Comparison of ENCODE assay signal across 14 cellular contexts in genomic region chr1:5597991-5598823, GRCh38.
DNase-seq lines count a peak whose midpoint lies in the region; TF ChIP-seq lines count a peak whose summit lies in the region.
"Had no signal": no experiment of that assay in that cellular context is flagged by ENCODE, and none has a peak within 500 bp of the region (broad histone marks: within the 10 kb centered on the region; RNA-seq: fewer than 3 reads in every experiment).

No MANE protein-coding gene starts in this region.

- no peak overlapping the region for H3K9ac ChIP-seq in OCI-LY3 (ENCODE audit: low read length)

- H3K36me3 ChIP-seq in OCI-LY3 (replicated peaks; ENCODE audit: low read depth, low read length): no peaks in the 10 kb centered on the region

- H3K9me3 ChIP-seq in OCI-LY3 (ENCODE audit: insufficient read depth, low read length): no peaks in the 10 kb centered on the region

- H4K20me1 ChIP-seq in OCI-LY3 (ENCODE audit: insufficient read depth, low read length): no peaks in the 10 kb centered on the region

- H3K79me2 ChIP-seq in OCI-LY3 (ENCODE audit: low read length): no peaks in the 10 kb centered on the region

- TF ChIP-seq CTCF in OCI-LY3 (IDR thresholded peaks at IDR 0.05; ENCODE audit: low read depth, low read length): peak; percentile 18; the same call in 1 of the 2 replicates
- TF ChIP-seq CTCF in type B pancreatic cell (conservative IDR thresholded peaks at IDR 0.05): peak; percentile 47

- no peaks in the 10 kb centered on the region for H3K27me3 ChIP-seq in OCI-LY3 (ENCODE audit: low read depth, low read length)

- peak overlapping the region; percentile 75 for H3K27ac Mint-ChIP-seq in type B pancreatic cell
- H3K27ac Mint-ChIP-seq: activated naive CD4-positive, alpha-beta T cell treated with anti-CD3 and anti-CD28 coated beads, Interleukin-2, amount 50 U/mL, for 24 hours had no signal

- peaks cover 23% of the 10 kb centered on the region for H3K27me3 Mint-ChIP-seq in type B pancreatic cell

- H3K4me1 Mint-ChIP-seq in type B pancreatic cell (ENCODE audit: unreplicated experiment): peaks cover 34% of the 10 kb centered on the region
- H3K4me1 Mint-ChIP-seq: activated naive CD4-positive, alpha-beta T cell treated with anti-CD3 and anti-CD28 coated beads, Interleukin-2, amount 50 U/mL, for 24 hours had no signal

- H3K4me2 ChIP-seq in OCI-LY3 (ENCODE audit: low read length): no peak overlapping the region

- H3K4me3 Mint-ChIP-seq in type B pancreatic cell: peak overlapping the region; percentile 53
- H3K4me3 Mint-ChIP-seq: activated naive CD4-positive, alpha-beta T cell treated with anti-CD3 and anti-CD28 coated beads, Interleukin-2, amount 50 U/mL, for 24 hours had no signal

- H3K27ac ChIP-seq in OCI-LY3 (ENCODE audit: low read length): no peak overlapping the region
- H3K27ac ChIP-seq: coronary artery had no signal

- H3K4me1 ChIP-seq in OCI-LY3 (ENCODE audit: low read length): no peaks in the 10 kb centered on the region

- peak; percentile 53 for DNase-seq in activated effector memory CD4-positive, alpha-beta T cell treated with anti-CD3 and anti-CD28 coated beads, Interleukin-2, amount 50 U/mL, for 16 hours
- DNase-seq in activated effector memory CD4-positive, alpha-beta T cell treated with Interleukin-2 at 50 U/mL for 16 hours: no peak
- peak; percentile 12 for DNase-seq in iPS-NIHi7 (ENCODE audit: extremely low spot score)
- DNase-seq in type B pancreatic cell (ENCODE audit: extremely low spot score, unreplicated experiment): peak; percentile 47
- no peak for DNase-seq in DMS79 (lab: John Stamatoyannopoulos, UW)
- no peak for DNase-seq in activated naive CD4-positive, alpha-beta T cell treated with anti-CD3 and anti-CD28 coated beads, Interleukin-2, amount 50 U/mL, for 16 hours
- no peak for DNase-seq in NCI-H1092 treated with DMSO at 0.1 percent for 48 hours (lab: John Stamatoyannopoulos, UW)
- DNase-seq: activated CD4-positive, alpha-beta T cell treated with anti-CD3 and anti-CD28 coated beads for 4 hours; mesenchymal stem cell; NCI-H187; SIG-M5 had no signal

- H3K9me3 Mint-ChIP-seq in type B pancreatic cell: no peaks in the 10 kb centered on the region
- H3K9me3 Mint-ChIP-seq: activated naive CD4-positive, alpha-beta T cell treated with anti-CD3 and anti-CD28 coated beads, Interleukin-2, amount 50 U/mL, for 24 hours had no signal

- no peak overlapping the region for H2AFZ ChIP-seq in OCI-LY3 (ENCODE audit: low read depth, low read length)

- H3K4me3 ChIP-seq in OCI-LY3 (ENCODE audit: low read length): no peak overlapping the region
- H3K4me3 ChIP-seq: coronary artery had no signal

- H3K36me3 Mint-ChIP-seq in type B pancreatic cell: no peaks in the 10 kb centered on the region
- H3K36me3 Mint-ChIP-seq: activated naive CD4-positive, alpha-beta T cell treated with anti-CD3 and anti-CD28 coated beads, Interleukin-2, amount 50 U/mL, for 24 hours had no signal

Comparison
In these comparisons a context has a peak if more than half of its experiments do, and no peak if none do; other contexts are left out.
1. DNase-seq: peak in activated effector memory CD4-positive, alpha-beta T cell treated with anti-CD3 and anti-CD28 coated beads, Interleukin-2, amount 50 U/mL, for 16 hours (single experiment), iPS-NIHi7 (single experiment) and type B pancreatic cell (single experiment); none in activated effector memory CD4-positive, alpha-beta T cell treated with Interleukin-2 at 50 U/mL for 16 hours (single experiment), DMS79 (single experiment), activated naive CD4-positive, alpha-beta T cell treated with anti-CD3 and anti-CD28 coated beads, Interleukin-2, amount 50 U/mL, for 16 hours (single experiment) and NCI-H1092 treated with DMSO at 0.1 percent for 48 hours (single experiment).